In the genomic region with DNA sequence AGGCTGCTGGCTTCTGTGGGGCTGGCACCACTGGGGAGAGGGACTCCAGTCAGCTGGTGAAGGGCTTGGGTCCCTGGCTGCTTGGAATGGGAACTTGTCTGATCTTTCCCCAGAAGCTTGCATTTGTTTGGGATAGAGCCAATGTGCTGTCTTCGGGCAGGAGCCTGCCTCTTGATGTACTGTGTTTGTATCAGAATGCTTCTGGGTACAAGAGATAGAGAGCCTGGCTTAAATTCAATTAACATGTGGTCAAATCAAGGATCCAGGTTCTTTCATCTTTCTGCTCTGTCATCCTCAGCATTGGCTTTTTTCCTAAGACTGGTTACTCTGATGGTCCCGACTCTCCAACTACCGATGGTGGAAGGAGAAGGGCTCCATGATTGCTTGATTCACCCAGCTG, we compare ENCODE assay signal across 23 cellular contexts.
"Had no signal": no experiment of that assay in that cellular context is flagged by ENCODE, and none has a peak within 500 bp of the region (broad histone marks: within the 10 kb centered on the region; RNA-seq: fewer than 3 reads in every experiment).

No MANE protein-coding gene starts in this region.

- H3K4me3 ChIP-seq: left lung, ovary, prostate gland, thoracic aorta had no signal

- H3K36me3 ChIP-seq: left lung, ovary, prostate gland, thoracic aorta had no signal

- H3K27ac Mint-ChIP-seq: activated CD4-positive, alpha-beta memory T cell treated with anti-CD3 and anti-CD28 coated beads, Interleukin-2, amount 10 ng/mL, durations not matched to agents 7 days and 5 days; activated CD4-positive, alpha-beta T cell treated with anti-CD3 and anti-CD28 coated beads, Interleukin-2, amount 10 ng/mL, durations not matched to agents 7 days and 5 days; activated naive CD4-positive, alpha-beta T cell treated with anti-CD3 and anti-CD28 coated beads, Interleukin-2, amount 50 U/mL, for 24 hours; activated naive CD8-positive, alpha-beta T cell treated with anti-CD3 and anti-CD28 coated beads, Interleukin-2, amount 50 U/mL, for 24 hours; activated T-cell treated with anti-CD3 and anti-CD28 coated beads, Interleukin-2, amount 50 U/mL, for 24 hours; naive B cell; T-cell had no signal

- H3K27ac ChIP-seq: ovary, prostate gland, thoracic aorta had no signal

- H3K36me3 Mint-ChIP-seq: activated naive CD4-positive, alpha-beta T cell treated with anti-CD3 and anti-CD28 coated beads, Interleukin-2, amount 50 U/mL, for 24 hours; naive B cell; T-cell had no signal

- H3K9me3 ChIP-seq: left lung, ovary, prostate gland, thoracic aorta had no signal

- DNase-seq: activated CD4-positive, alpha-beta memory T cell treated with anti-CD3 and anti-CD28 coated beads, Interleukin-2, amount 10 ng/mL, durations not matched to agents 7 days and 5 days; activated CD4-positive, alpha-beta T cell treated with anti-CD3 and anti-CD28 coated beads for 1 hour; activated CD4-positive, alpha-beta T cell treated with anti-CD3 and anti-CD28 coated beads, Interleukin-2, amount 10 ng/mL, durations not matched to agents 7 days and 5 days; activated CD8-positive, alpha-beta memory T cell treated with anti-CD3 and anti-CD28 coated beads, Interleukin-2, amount 50 U/mL, for 48 hours; activated naive CD8-positive, alpha-beta T cell treated with anti-CD3 and anti-CD28 coated beads, Interleukin-2, amount 50 U/mL, for 24 hours; activated T-cell treated with anti-CD3 and anti-CD28 coated beads, Interleukin-2, amount 50 U/mL, for 24 hours; anterior cingulate cortex; effector CD8-positive, alpha-beta T cell; left lung; naive B cell; ovary; retina; stimulated activated CD4-positive, alpha-beta T cell treated with anti-CD3 and anti-CD28 coated beads, Interleukin-15, amount 100 ng/mL, for 24 hours; stimulated activated naive CD4-positive, alpha-beta T cell treated with Interleukin-2 at 50 U/mL for 16 hours; T-cell; trophoblast cell had no signal

- H3K4me3 Mint-ChIP-seq: activated CD4-positive, alpha-beta memory T cell treated with anti-CD3 and anti-CD28 coated beads, Interleukin-2, amount 10 ng/mL, durations not matched to agents 7 days and 5 days; activated CD4-positive, alpha-beta T cell treated with anti-CD3 and anti-CD28 coated beads, Interleukin-2, amount 10 ng/mL, durations not matched to agents 7 days and 5 days; activated naive CD4-positive, alpha-beta T cell treated with anti-CD3 and anti-CD28 coated beads, Interleukin-2, amount 50 U/mL, for 24 hours; activated naive CD8-positive, alpha-beta T cell treated with anti-CD3 and anti-CD28 coated beads, Interleukin-2, amount 50 U/mL, for 24 hours; activated T-cell treated with anti-CD3 and anti-CD28 coated beads, Interleukin-2, amount 50 U/mL, for 24 hours; naive B cell; T-cell had no signal

- H3K27me3 ChIP-seq: left lung, ovary had no signal

- H3K4me1 ChIP-seq: prostate gland had no signal

- H3K4me1 Mint-ChIP-seq: activated CD4-positive, alpha-beta memory T cell treated with anti-CD3 and anti-CD28 coated beads, Interleukin-2, amount 10 ng/mL, durations not matched to agents 7 days and 5 days; activated CD4-positive, alpha-beta T cell treated with anti-CD3 and anti-CD28 coated beads, Interleukin-2, amount 10 ng/mL, durations not matched to agents 7 days and 5 days; activated naive CD4-positive, alpha-beta T cell treated with anti-CD3 and anti-CD28 coated beads, Interleukin-2, amount 50 U/mL, for 24 hours; activated naive CD8-positive, alpha-beta T cell treated with anti-CD3 and anti-CD28 coated beads, Interleukin-2, amount 50 U/mL, for 24 hours; naive B cell; T-cell had no signal

- FAIRE-seq: bronchial epithelial cell, colon, frontal cortex, urothelium cell line had no signal

- H3K27me3 Mint-ChIP-seq: activated naive CD4-positive, alpha-beta T cell treated with anti-CD3 and anti-CD28 coated beads, Interleukin-2, amount 50 U/mL, for 24 hours; activated naive CD8-positive, alpha-beta T cell treated with anti-CD3 and anti-CD28 coated beads, Interleukin-2, amount 50 U/mL, for 24 hours had no signal

- H3K9me3 Mint-ChIP-seq: activated CD4-positive, alpha-beta memory T cell treated with anti-CD3 and anti-CD28 coated beads, Interleukin-2, amount 10 ng/mL, durations not matched to agents 7 days and 5 days; activated CD4-positive, alpha-beta T cell treated with anti-CD3 and anti-CD28 coated beads, Interleukin-2, amount 10 ng/mL, durations not matched to agents 7 days and 5 days; activated naive CD4-positive, alpha-beta T cell treated with anti-CD3 and anti-CD28 coated beads, Interleukin-2, amount 50 U/mL, for 24 hours; activated naive CD8-positive, alpha-beta T cell treated with anti-CD3 and anti-CD28 coated beads, Interleukin-2, amount 50 U/mL, for 24 hours; activated T-cell treated with anti-CD3 and anti-CD28 coated beads, Interleukin-2, amount 50 U/mL, for 24 hours; naive B cell; T-cell had no signal
